1 cellular context compared by ENCODE assay signal in the genomic region with DNA sequence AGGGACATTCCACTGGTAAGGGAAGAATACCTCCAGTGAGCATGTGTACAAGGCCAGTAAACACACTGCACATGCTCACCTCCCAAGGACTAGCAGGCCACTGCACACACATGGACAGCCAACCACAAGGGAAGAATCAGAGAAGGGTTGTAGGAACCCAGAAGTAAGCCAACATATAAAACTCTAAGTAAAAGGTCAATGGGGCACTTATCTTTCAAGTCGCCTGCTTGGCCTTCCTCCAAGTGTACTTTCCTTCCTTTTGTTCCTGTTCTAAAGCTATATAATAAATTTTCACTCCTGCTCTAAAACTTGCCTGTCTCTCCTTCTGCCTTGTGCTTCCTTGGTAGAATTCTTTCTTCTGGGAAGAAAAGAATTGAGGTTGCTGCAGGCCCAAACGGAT.
TF ChIP-seq lines count a peak whose summit lies in the region.

No MANE protein-coding gene starts in this region.

TF ChIP-seq in GM23338, 12 proteins besides CTCF, POLR2A, EP300 and RAD21 (continued from another document):
- TF ChIP-seq, protein P1, sequence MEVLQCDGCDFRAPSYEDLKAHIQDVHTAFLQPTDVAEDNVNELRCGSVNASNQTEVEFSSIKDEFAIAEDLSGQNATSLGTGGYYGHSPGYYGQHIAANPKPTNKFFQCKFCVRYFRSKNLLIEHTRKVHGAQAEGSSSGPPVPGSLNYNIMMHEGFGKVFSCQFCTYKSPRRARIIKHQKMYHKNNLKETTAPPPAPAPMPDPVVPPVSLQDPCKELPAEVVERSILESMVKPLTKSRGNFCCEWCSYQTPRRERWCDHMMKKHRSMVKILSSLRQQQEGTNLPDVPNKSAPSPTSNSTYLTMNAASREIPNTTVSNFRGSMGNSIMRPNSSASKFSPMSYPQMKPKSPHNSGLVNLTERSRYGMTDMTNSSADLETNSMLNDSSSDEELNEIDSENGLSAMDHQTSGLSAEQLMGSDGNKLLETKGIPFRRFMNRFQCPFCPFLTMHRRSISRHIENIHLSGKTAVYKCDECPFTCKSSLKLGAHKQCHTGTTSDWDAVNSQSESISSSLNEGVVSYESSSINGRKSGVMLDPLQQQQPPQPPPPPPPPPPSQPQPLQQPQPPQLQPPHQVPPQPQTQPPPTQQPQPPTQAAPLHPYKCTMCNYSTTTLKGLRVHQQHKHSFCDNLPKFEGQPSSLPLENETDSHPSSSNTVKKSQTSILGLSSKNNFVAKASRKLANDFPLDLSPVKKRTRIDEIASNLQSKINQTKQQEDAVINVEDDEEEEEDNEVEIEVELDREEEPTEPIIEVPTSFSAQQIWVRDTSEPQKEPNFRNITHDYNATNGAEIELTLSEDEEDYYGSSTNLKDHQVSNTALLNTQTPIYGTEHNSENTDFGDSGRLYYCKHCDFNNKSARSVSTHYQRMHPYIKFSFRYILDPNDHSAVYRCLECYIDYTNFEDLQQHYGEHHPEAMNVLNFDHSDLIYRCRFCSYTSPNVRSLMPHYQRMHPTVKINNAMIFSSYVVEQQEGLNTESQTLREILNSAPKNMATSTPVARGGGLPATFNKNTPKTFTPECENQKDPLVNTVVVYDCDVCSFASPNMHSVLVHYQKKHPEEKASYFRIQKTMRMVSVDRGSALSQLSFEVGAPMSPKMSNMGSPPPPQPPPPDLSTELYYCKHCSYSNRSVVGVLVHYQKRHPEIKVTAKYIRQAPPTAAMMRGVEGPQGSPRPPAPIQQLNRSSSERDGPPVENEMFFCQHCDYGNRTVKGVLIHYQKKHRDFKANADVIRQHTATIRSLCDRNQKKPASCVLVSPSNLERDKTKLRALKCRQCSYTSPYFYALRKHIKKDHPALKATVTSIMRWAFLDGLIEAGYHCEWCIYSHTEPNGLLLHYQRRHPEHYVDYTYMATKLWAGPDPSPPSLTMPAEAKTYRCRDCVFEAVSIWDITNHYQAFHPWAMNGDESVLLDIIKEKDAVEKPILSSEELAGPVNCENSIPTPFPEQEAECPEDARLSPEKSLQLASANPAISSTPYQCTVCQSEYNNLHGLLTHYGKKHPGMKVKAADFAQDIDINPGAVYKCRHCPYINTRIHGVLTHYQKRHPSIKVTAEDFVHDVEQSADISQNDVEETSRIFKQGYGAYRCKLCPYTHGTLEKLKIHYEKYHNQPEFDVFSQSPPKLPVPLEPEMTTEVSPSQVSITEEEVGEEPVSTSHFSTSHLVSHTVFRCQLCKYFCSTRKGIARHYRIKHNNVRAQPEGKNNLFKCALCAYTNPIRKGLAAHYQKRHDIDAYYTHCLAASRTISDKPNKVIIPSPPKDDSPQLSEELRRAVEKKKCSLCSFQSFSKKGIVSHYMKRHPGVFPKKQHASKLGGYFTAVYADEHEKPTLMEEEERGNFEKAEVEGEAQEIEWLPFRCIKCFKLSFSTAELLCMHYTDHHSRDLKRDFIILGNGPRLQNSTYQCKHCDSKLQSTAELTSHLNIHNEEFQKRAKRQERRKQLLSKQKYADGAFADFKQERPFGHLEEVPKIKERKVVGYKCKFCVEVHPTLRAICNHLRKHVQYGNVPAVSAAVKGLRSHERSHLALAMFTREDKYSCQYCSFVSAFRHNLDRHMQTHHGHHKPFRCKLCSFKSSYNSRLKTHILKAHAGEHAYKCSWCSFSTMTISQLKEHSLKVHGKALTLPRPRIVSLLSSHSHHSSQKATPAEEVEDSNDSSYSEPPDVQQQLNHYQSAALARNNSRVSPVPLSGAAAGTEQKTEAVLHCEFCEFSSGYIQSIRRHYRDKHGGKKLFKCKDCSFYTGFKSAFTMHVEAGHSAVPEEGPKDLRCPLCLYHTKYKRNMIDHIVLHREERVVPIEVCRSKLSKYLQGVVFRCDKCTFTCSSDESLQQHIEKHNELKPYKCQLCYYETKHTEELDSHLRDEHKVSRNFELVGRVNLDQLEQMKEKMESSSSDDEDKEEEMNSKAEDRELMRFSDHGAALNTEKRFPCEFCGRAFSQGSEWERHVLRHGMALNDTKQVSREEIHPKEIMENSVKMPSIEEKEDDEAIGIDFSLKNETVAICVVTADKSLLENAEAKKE (CRISPR knock-in tag; IDR thresholded peaks at IDR 0.05): no peak
- TF ChIP-seq STAT1 (IDR thresholded peaks at IDR 0.05; ENCODE audit: unreplicated experiment) (no peak), CREB1 (CRISPR knock-in tag; IDR thresholded peaks at IDR 0.05; ENCODE audit: low read depth) (no peak), ZNF331 (CRISPR knock-in tag; IDR thresholded peaks at IDR 0.05; ENCODE audit: low read depth) (no peak), REST (IDR thresholded peaks at IDR 0.05; ENCODE audit: unreplicated experiment) (no peak), POLR2AphosphoS5 (IDR thresholded peaks at IDR 0.05; ENCODE audit: low read depth) (no peak), NANOG (IDR thresholded peaks at IDR 0.05; ENCODE audit: borderline replicate concordance) (no peak), EZH2 (IDR thresholded peaks at IDR 0.05; ENCODE audit: low read depth, unreplicated experiment) (no peak), EZH2phosphoT487 (IDR thresholded peaks at IDR 0.05; ENCODE audit: unreplicated experiment) (no peak), ZNF114 (CRISPR knock-in tag; IDR thresholded peaks at IDR 0.05) (no peak)
- TF ChIP-seq, protein P2, sequence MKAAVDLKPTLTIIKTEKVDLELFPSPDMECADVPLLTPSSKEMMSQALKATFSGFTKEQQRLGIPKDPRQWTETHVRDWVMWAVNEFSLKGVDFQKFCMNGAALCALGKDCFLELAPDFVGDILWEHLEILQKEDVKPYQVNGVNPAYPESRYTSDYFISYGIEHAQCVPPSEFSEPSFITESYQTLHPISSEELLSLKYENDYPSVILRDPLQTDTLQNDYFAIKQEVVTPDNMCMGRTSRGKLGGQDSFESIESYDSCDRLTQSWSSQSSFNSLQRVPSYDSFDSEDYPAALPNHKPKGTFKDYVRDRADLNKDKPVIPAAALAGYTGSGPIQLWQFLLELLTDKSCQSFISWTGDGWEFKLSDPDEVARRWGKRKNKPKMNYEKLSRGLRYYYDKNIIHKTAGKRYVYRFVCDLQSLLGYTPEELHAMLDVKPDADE (IDR thresholded peaks at IDR 0.05): no peak
